In the genomic region with DNA sequence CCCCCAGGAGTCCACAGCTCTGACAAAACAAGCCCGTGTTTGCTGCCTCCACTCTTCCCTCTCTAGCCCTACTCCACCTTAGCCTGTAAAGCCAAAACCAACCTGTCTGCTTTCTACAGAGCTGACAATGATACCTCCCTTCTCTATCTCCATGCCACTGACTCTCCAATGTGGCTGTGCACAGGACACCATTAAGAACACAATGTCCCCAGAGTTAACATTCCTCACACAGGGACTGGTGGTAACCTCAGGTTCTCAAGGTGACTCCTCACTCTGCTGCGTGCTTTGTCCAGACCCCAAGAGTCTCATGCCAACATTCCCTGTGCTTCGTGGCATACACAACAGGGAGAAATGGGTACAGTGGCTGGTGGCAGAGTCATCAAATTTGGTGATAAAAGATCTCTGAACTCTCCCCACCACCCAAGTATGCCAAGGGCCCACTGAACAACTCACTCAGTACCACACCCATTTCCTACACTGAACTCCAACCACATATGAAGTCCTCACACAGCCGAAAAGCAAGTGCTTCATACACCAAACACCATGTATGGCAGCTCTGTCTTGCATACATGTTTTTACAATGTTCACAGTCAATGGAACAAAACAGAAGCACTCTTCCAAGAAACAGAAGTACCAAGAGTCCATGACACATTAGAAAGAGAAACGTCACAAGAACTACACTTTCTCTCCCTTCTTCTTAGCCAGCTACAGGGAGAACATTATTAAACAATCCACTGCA, we compare ENCODE assay signal across 16 cellular contexts. TPM values are rescaled to one million over a fixed set of nuclear protein-coding genes. Genes with fewer than 3 reads are reported as not detected.
A peak's percentile ranks its signal among the peaks of the same experiment; 100 is the strongest.
DNase-seq lines count a peak whose midpoint lies in the region; ATAC-seq and TF ChIP-seq lines count a peak whose summit lies in the region.
"Had no signal": no experiment of that assay in that cellular context is flagged by ENCODE, and none has a peak within 500 bp of the region (broad histone marks: within the 10 kb centered on the region; RNA-seq: fewer than 3 reads in every experiment).

No MANE protein-coding gene starts in this region.

- POLR2A ChIA-PET in MCF 10A (lab: Yijun Ruan, JAX), result no interaction called here

- no peak overlapping the region for H3K23ac ChIP-seq in neuronal stem cell (ENCODE audit: low read depth, low read length, poor library complexity)

- H3K36me3 Mint-ChIP-seq in T-helper 2 cell treated with Interferon-gamma antibody and Interleukin-4, amounts not matched to agents 5 μg/mL and 100 μg/mL, for 36 hours (ENCODE audit: low read depth), result peaks cover 47% of the 10 kb centered on the region
- H3K36me3 Mint-ChIP-seq in MCF 10A (ENCODE audit: insufficient read depth, unreplicated experiment), result peaks cover 76% of the 10 kb centered on the region

- TF ChIP-seq CTCF in left ventricle myocardium inferior (IDR thresholded peaks at IDR 0.05; ENCODE audit: borderline replicate concordance) (no peak), right atrium auricular region (IDR thresholded peaks at IDR 0.05) (no peak), MCF 10A (IDR thresholded peaks at IDR 0.05; ENCODE audit: unreplicated experiment) (no peak)

- peaks cover 4% of the 10 kb centered on the region for H3K79me1 ChIP-seq in neuronal stem cell (ENCODE audit: low read depth, low read length)

- H3K27ac ChIP-seq in left ventricle myocardium inferior (replicated peaks) (peak overlapping the region; percentile 2), right atrium auricular region (no peak overlapping the region), neuronal stem cell (replicated peaks; ENCODE audit: low read length) (no peak overlapping the region)
- H3K27ac ChIP-seq: coronary artery had no signal

- DNase-seq in left ventricle myocardium inferior (no peak), right atrium auricular region (ENCODE audit: low spot score) (no peak), NCI-H82 treated with DMSO at 0.1 percent for 48 hours (lab: John Stamatoyannopoulos, UW; ENCODE audit: unreplicated experiment) (no peak), MCF 10A (ENCODE audit: unreplicated experiment) (no peak), neuronal stem cell (ENCODE audit: low spot score) (no peak)
- no peak for DNase-seq in T-helper 2 cell treated with Interferon-gamma antibody and Interleukin-4, amounts not matched to agents 5 μg/mL and 100 μg/mL, for 36 hours (ENCODE audit: low spot score)
- peak; percentile 11 for DNase-seq in central memory CD4-positive, alpha-beta T cell
- peak in 1 of 2 donors; percentile 19 for DNase-seq in stimulated activated naive CD8-positive, alpha-beta T cell treated with anti-CD3 and anti-CD28 coated beads, Interleukin-15, amount 100 ng/mL, for 72 hours
- DNase-seq: activated effector memory CD4-positive, alpha-beta T cell treated with anti-CD3 and anti-CD28 coated beads, Interleukin-2, amount 50 U/mL, for 16 hours; Caco-2; mammary epithelial cell; NCI-H2029 treated with DMSO at 0.1 percent for 48 hours; NCI-H510A treated with DMSO at 0.1 percent for 48 hours; stimulated activated CD4-positive, alpha-beta T cell treated with anti-CD3 and anti-CD28 coated beads, Interleukin-2, amount 100 ng/mL, for 24 hours had no signal

- no peak overlapping the region for H3K18ac ChIP-seq in neuronal stem cell (ENCODE audit: low read length)

- H3K4me3 ChIP-seq in left ventricle myocardium inferior, result no peak overlapping the region
- H3K4me3 ChIP-seq in right atrium auricular region, result no peak overlapping the region
- H3K4me3 ChIP-seq in neuronal stem cell (ENCODE audit: low read length in 2 of 2), result no peak overlapping the region
- H3K4me3 ChIP-seq: coronary artery, K562 had no signal

- CTCF ChIA-PET in MCF 10A (lab: Yijun Ruan, JAX), result interaction anchor here (0.5 to 1.3 kb wide), 3 partner anchors 8 to 161 kb away, joined by 3 to 4 read pairs (median 3); no protein-coding TSS in a partner anchor

- intact Hi-C loops in left ventricle myocardium inferior (cut with micrococcal nuclease), result no loop called here
- intact Hi-C loops in MCF 10A (cut with micrococcal nuclease), result no loop called here

- H3K27ac Mint-ChIP-seq in T-helper 2 cell treated with Interferon-gamma antibody and Interleukin-4, amounts not matched to agents 5 μg/mL and 100 μg/mL, for 36 hours, result peak overlapping the region; percentile 86
- H3K27ac Mint-ChIP-seq in stimulated activated naive CD8-positive, alpha-beta T cell treated with anti-CD3 and anti-CD28 coated beads, Interleukin-15, amount 100 ng/mL, for 72 hours, result peak overlapping the region; percentile 92
- H3K27ac Mint-ChIP-seq in MCF 10A (ENCODE audit: low read depth, unreplicated experiment), result no peak overlapping the region

- H2BK12ac ChIP-seq in neuronal stem cell (ENCODE audit: low read length), result no peak overlapping the region

- H3K9me3 Mint-ChIP-seq in T-helper 2 cell treated with Interferon-gamma antibody and Interleukin-4, amounts not matched to agents 5 μg/mL and 100 μg/mL, for 36 hours, result peaks cover 7% of the 10 kb centered on the region
- H3K9me3 Mint-ChIP-seq in stimulated activated naive CD8-positive, alpha-beta T cell treated with anti-CD3 and anti-CD28 coated beads, Interleukin-15, amount 100 ng/mL, for 72 hours, result no peaks in the 10 kb centered on the region
- H3K9me3 Mint-ChIP-seq in MCF 10A (ENCODE audit: unreplicated experiment), result peaks cover 7% of the 10 kb centered on the region

- no peak overlapping the region for H4K8ac ChIP-seq in neuronal stem cell (ENCODE audit: low read depth, low read length)

- H2AK5ac ChIP-seq in neuronal stem cell (ENCODE audit: low read depth, low read length), result no peak overlapping the region

- H3K27me3 Mint-ChIP-seq in T-helper 2 cell treated with Interferon-gamma antibody and Interleukin-4, amounts not matched to agents 5 μg/mL and 100 μg/mL, for 36 hours (ENCODE audit: low read depth), result no peaks in the 10 kb centered on the region
- no peaks in the 10 kb centered on the region for H3K27me3 Mint-ChIP-seq in stimulated activated naive CD8-positive, alpha-beta T cell treated with anti-CD3 and anti-CD28 coated beads, Interleukin-15, amount 100 ng/mL, for 72 hours
- H3K27me3 Mint-ChIP-seq in MCF 10A (ENCODE audit: insufficient read depth, unreplicated experiment), result no peaks in the 10 kb centered on the region

- H3K14ac ChIP-seq in neuronal stem cell (ENCODE audit: low read length), result no peak overlapping the region

- no peak overlapping the region for H2BK5ac ChIP-seq in neuronal stem cell (ENCODE audit: low read length)

- no peak overlapping the region for H2BK15ac ChIP-seq in neuronal stem cell (ENCODE audit: low read length)

- H3K4me3 Mint-ChIP-seq in T-helper 2 cell treated with Interferon-gamma antibody and Interleukin-4, amounts not matched to agents 5 μg/mL and 100 μg/mL, for 36 hours, result peak overlapping the region; percentile 62
- H3K4me3 Mint-ChIP-seq in stimulated activated naive CD8-positive, alpha-beta T cell treated with anti-CD3 and anti-CD28 coated beads, Interleukin-15, amount 100 ng/mL, for 72 hours, result peak overlapping the region; percentile 57 to 59
- no peak overlapping the region for H3K4me3 Mint-ChIP-seq in MCF 10A (ENCODE audit: unreplicated experiment)

- peak; percentile 87 for ATAC-seq in stimulated activated naive CD8-positive, alpha-beta T cell treated with anti-CD3 and anti-CD28 coated beads, Interleukin-15, amount 100 ng/mL, for 72 hours
- ATAC-seq: K562 had no signal

- peaks cover 20% of the 10 kb centered on the region for H3K4me1 Mint-ChIP-seq in T-helper 2 cell treated with Interferon-gamma antibody and Interleukin-4, amounts not matched to agents 5 μg/mL and 100 μg/mL, for 36 hours (ENCODE audit: low read depth)
- H3K4me1 Mint-ChIP-seq in stimulated activated naive CD8-positive, alpha-beta T cell treated with anti-CD3 and anti-CD28 coated beads, Interleukin-15, amount 100 ng/mL, for 72 hours, result peaks cover 69% of the 10 kb centered on the region
- H3K4me1 Mint-ChIP-seq in MCF 10A (ENCODE audit: insufficient read depth, unreplicated experiment), result no peaks in the 10 kb centered on the region

- no peak overlapping the region for H3K4me2 ChIP-seq in neuronal stem cell (ENCODE audit: insufficient read depth, low read length, poor library complexity, severe bottlenecking)

- H4K91ac ChIP-seq in neuronal stem cell (ENCODE audit: low read depth, low read length, poor library complexity), result no peak overlapping the region

- no peak overlapping the region for H3K4ac ChIP-seq in neuronal stem cell (ENCODE audit: low read length)

- H3K4me1 ChIP-seq in left ventricle myocardium inferior, result peaks cover 16% of the 10 kb centered on the region
- no peaks in the 10 kb centered on the region for H3K4me1 ChIP-seq in right atrium auricular region
- no peaks in the 10 kb centered on the region for H3K4me1 ChIP-seq in neuronal stem cell (ENCODE audit: control insufficient read depth in 2 of 2, insufficient read depth in 1 of 2, low read depth in 1 of 2, low read length in 2 of 2)
- H3K4me1 ChIP-seq: Caco-2 had no signal

- H3K36me3 ChIP-seq in left ventricle myocardium inferior (peaks cover 46% of the 10 kb centered on the region), right atrium auricular region (peaks cover 49% of the 10 kb centered on the region), neuronal stem cell (replicated peaks in 1 of 2; ENCODE audit: control insufficient read depth in 2 of 2, insufficient read depth in 2 of 2, low read length in 2 of 2) (peaks cover 23 to 96% of the 10 kb centered on the region in 2 donors)

- H3K27me3 ChIP-seq in left ventricle myocardium inferior (ENCODE audit: low read depth), result no peaks in the 10 kb centered on the region
- no peaks in the 10 kb centered on the region for H3K27me3 ChIP-seq in right atrium auricular region
- no peaks in the 10 kb centered on the region for H3K27me3 ChIP-seq in neuronal stem cell (ENCODE audit: control insufficient read depth in 3 of 3, insufficient read depth in 3 of 3, low read depth in 1 of 3, low read length in 3 of 3)

- H3K9me3 ChIP-seq in left ventricle myocardium inferior (replicated peaks), result no peaks in the 10 kb centered on the region
- H3K9me3 ChIP-seq in right atrium auricular region, result no peaks in the 10 kb centered on the region
- H3K9me3 ChIP-seq in neuronal stem cell (replicated peaks in 1 of 2; ENCODE audit: control insufficient read depth in 2 of 2, insufficient read depth in 1 of 2, low read depth in 1 of 2, low read length in 2 of 2), result peaks cover 0 to 3% of the 10 kb centered on the region in 2 donors
- H3K9me3 ChIP-seq: Caco-2 had no signal

- no TSS peak for BruUV-seq in MCF 10A (replicated peaks; lab: Mats Ljungman, UMichigan)

- no peak overlapping the region for H2BK120ac ChIP-seq in neuronal stem cell (ENCODE audit: low read depth, low read length)

- no CpG with 5 or more reads among the region's 5 CpGs for WGBS in neuronal stem cell (ENCODE audit: extremely low coverage in 2 of 2, insufficient read length in 2 of 2, insufficient replicate concordance in 1 of 2), 2 donors

- H2AFZ ChIP-seq in neuronal stem cell (ENCODE audit: low read length), result no peak overlapping the region

- H3K9ac ChIP-seq in neuronal stem cell (ENCODE audit: low read depth, low read length, poor library complexity), result no peak overlapping the region

RNA-seq across cellular contexts. Expression of a gene that starts 21.1 kb away (rescaled TPM):
- total RNA-seq in left ventricle myocardium inferior (31.5 TPM), right atrium auricular region (10 to 100 TPM; 17.2 to 18.1 TPM), MCF 10A (2022) (91.7 and 97.2 TPM in 2 replicates)
- polyA plus RNA-seq in neuronal stem cell (2013, experiment 1 of 2), result 62.4 TPM
- 63.2 TPM for polyA plus RNA-seq in neuronal stem cell (2013, experiment 2 of 2)

RNA-seq across cellular contexts. Expression of a gene that starts 47.6 kb away (rescaled TPM):
- 34.5 TPM for total RNA-seq in left ventricle myocardium inferior
- 10 to 100 TPM; 36.9 to 64.2 TPM for total RNA-seq in right atrium auricular region
- 35.6 and 36.9 TPM in 2 replicates for total RNA-seq in MCF 10A (2022)
- polyA plus RNA-seq in neuronal stem cell (2013, experiment 1 of 2), result 96.9 TPM
- polyA plus RNA-seq in neuronal stem cell (2013, experiment 2 of 2), result 98.2 TPM
